In the genomic region with DNA sequence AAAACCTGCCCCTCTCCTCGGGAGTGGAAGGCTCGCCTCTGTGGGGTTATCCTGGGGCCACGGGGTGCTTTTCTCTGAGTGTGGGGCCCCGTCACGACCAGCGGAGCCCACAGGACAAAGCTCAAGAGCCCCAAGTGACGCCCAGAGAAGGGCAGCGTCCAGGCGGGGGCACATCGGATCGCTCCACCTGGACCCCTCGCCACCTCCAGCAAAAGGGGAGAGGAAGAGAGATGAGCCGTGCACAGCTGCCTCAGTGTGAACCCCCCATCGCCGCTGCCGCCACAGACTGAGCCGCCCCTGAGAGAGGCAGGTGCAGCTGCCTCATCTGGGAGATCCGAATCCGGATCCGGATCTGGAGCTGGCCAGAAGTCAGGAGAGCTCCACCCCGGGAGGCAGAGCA, we compare ENCODE assay signal across 26 cellular contexts.
DNase-seq lines count a peak whose midpoint lies in the region; ATAC-seq and TF ChIP-seq lines count a peak whose summit lies in the region.
"Had no signal": no experiment of that assay in that cellular context is flagged by ENCODE, and none has a peak within 500 bp of the region (broad histone marks: within the 10 kb centered on the region; RNA-seq: fewer than 3 reads in every experiment).

No MANE protein-coding gene starts in this region.

- intact Hi-C loops in testis (cut with DNase I; ENCODE audit: low total_unique reads), result no loop called here
- intact Hi-C loops in gastrocnemius medialis (cut with DNase I; ENCODE audit: low total_unique reads), result no loop called here

- H3K9ac ChIP-seq in endodermal cell (ENCODE audit: extremely low read depth, low read length, poor library complexity, severe bottlenecking), result no peak overlapping the region
- H3K9ac ChIP-seq: SK-N-SH had no signal

- no peak overlapping the region for H3K4me2 ChIP-seq in osteoblast (ENCODE audit: insufficient read depth, low read length)
- H3K4me2 ChIP-seq: SK-N-SH had no signal

- H4K20me1 ChIP-seq in osteoblast (ENCODE audit: insufficient read depth, low read length), result no peaks in the 10 kb centered on the region

- TF ChIP-seq POLR2A in testis (IDR thresholded peaks at IDR 0.05) (no peak), gastrocnemius medialis (IDR thresholded peaks at IDR 0.05) (no peak)

- no peaks in the 10 kb centered on the region for H3K36me3 Mint-ChIP-seq in endodermal cell (ENCODE audit: low read depth)
- H3K36me3 Mint-ChIP-seq: CD14-positive monocyte; CD8-positive, alpha-beta memory T cell had no signal

- H3K4me3 ChIP-seq in endodermal cell (ENCODE audit: low read length) (no peak overlapping the region), osteoblast (ENCODE audit: insufficient read depth, low read length) (no peak overlapping the region), testis (no peak overlapping the region), gastrocnemius medialis (no peak overlapping the region)
- H3K4me3 ChIP-seq: GM12878 had no signal

- H3K27me3 Mint-ChIP-seq in endodermal cell (ENCODE audit: insufficient read depth), result no peaks in the 10 kb centered on the region
- H3K27me3 Mint-ChIP-seq: B cell; CD8-positive, alpha-beta memory T cell had no signal

- TF ChIP-seq CTCF in endodermal cell (conservative IDR thresholded peaks at IDR 0.05), result no peak
- no peak for TF ChIP-seq CTCF in osteoblast (IDR thresholded peaks at IDR 0.05; ENCODE audit: extremely low read depth, low read depth, low read length)
- no peak for TF ChIP-seq CTCF in testis (IDR thresholded peaks at IDR 0.05)
- TF ChIP-seq CTCF in gastrocnemius medialis (IDR thresholded peaks at IDR 0.05 in 4 of 5, conservative IDR thresholded peaks at IDR 0.05 in 1 of 5), result no peak

- H3K4me3 Mint-ChIP-seq in endodermal cell, result no peak overlapping the region
- H3K4me3 Mint-ChIP-seq: B cell; CD14-positive monocyte; CD8-positive, alpha-beta memory T cell had no signal

- peaks cover 17% of the 10 kb centered on the region for H3K4me1 Mint-ChIP-seq in endodermal cell
- H3K4me1 Mint-ChIP-seq: B cell; CD14-positive monocyte; CD8-positive, alpha-beta memory T cell had no signal

- in situ Hi-C loops in gastrocnemius medialis (cut with MboI; ENCODE audit: low sequenced_read_pairs in 4 of 4), result no loop called here

- H2AFZ ChIP-seq in osteoblast (ENCODE audit: low read length), result no peak overlapping the region

- H3K9me3 ChIP-seq in endodermal cell (ENCODE audit: control insufficient read depth, low read length) (no peaks in the 10 kb centered on the region), osteoblast (ENCODE audit: low read depth, low read length) (no peaks in the 10 kb centered on the region), testis (no peaks in the 10 kb centered on the region), gastrocnemius medialis (no peaks in the 10 kb centered on the region)
- H3K9me3 ChIP-seq: SK-N-SH had no signal

- no peaks in the 10 kb centered on the region for H3K79me2 ChIP-seq in osteoblast (ENCODE audit: insufficient read depth, low read length)

- ATAC-seq in HG03432 (IDR thresholded peaks at IDR 0.05; ENCODE audit: unreplicated experiment), result no peak
- ATAC-seq in gastrocnemius medialis, result no peak
- ATAC-seq: GM12878 had no signal

- peak; percentile 30 for DNase-seq in endodermal cell
- peak; percentile 22 for DNase-seq in osteoblast (ENCODE audit: insufficient read length, low spot score, missing footprints)
- no peak for DNase-seq in testis
- DNase-seq in SIG-M5 (lab: John Stamatoyannopoulos, UW), result no peak
- DNase-seq in gastrocnemius medialis, result no peak
- DNase-seq: CD8-positive, alpha-beta memory T cell; DMS 273 treated with DMSO at 0.1 percent for 48 hours; DMS79; EL; GDM1; Karpas-422; NCI-H1092; NCI-H1417 treated with DMSO at 0.1 percent for 48 hours; NCI-H187; NCI-H2081 treated with DMSO at 0.1 percent for 48 hours; NCI-H2171; NCI-H226; NCI-H510A; NCI-H69; SHP77 treated with DMSO at 0.1 percent for 48 hours; SK-N-SH had no signal

- peak overlapping the region; percentile 72 for H3K27ac ChIP-seq in angular gyrus (ENCODE audit: low read depth, low read length)
- no peak overlapping the region for H3K27ac ChIP-seq in endodermal cell (ENCODE audit: low read depth, low read length)
- no peak overlapping the region for H3K27ac ChIP-seq in osteoblast (ENCODE audit: low read depth, low read length)
- no peak overlapping the region for H3K27ac ChIP-seq in testis
- no peak overlapping the region for H3K27ac ChIP-seq in gastrocnemius medialis

- H3K9me3 Mint-ChIP-seq in endodermal cell, result no peaks in the 10 kb centered on the region
- H3K9me3 Mint-ChIP-seq: CD8-positive, alpha-beta memory T cell had no signal

- H3K4me1 ChIP-seq in endodermal cell (ENCODE audit: control insufficient read depth, insufficient read depth, low read length) (peaks cover 6% of the 10 kb centered on the region), osteoblast (ENCODE audit: insufficient read depth, low read length) (no peaks in the 10 kb centered on the region), testis (no peaks in the 10 kb centered on the region), gastrocnemius medialis (no peaks in the 10 kb centered on the region)

- WGBS in endodermal cell (ENCODE audit: insufficient coverage in 1 of 2, insufficient read length in 1 of 2), 2 experiments, result 95% methylated on average over 14 to 21 of the region's 21 CpGs
- 88 to 96% methylated on average over 4 to 21 of the region's 21 CpGs for WGBS in testis, 2 donors

- H3K27ac Mint-ChIP-seq in endodermal cell, result no peak overlapping the region
- H3K27ac Mint-ChIP-seq: B cell; CD8-positive, alpha-beta memory T cell had no signal

- H3K36me3 ChIP-seq in endodermal cell (ENCODE audit: control insufficient read depth, insufficient read depth, low read length) (no peaks in the 10 kb centered on the region), osteoblast (ENCODE audit: insufficient read depth, low read length) (no peaks in the 10 kb centered on the region), testis (ENCODE audit: low read depth, missing control alignments) (no peaks in the 10 kb centered on the region), gastrocnemius medialis (no peaks in the 10 kb centered on the region)

- H3K27me3 ChIP-seq in endodermal cell (ENCODE audit: control insufficient read depth, insufficient read depth, low read length, poor library complexity, severe bottlenecking), result no peaks in the 10 kb centered on the region
- no peaks in the 10 kb centered on the region for H3K27me3 ChIP-seq in osteoblast (ENCODE audit: insufficient read depth, low read length)
- H3K27me3 ChIP-seq in testis, result no peaks in the 10 kb centered on the region
- H3K27me3 ChIP-seq in gastrocnemius medialis, result no peaks in the 10 kb centered on the region

Comparison
In these comparisons a context has a peak if more than half of its experiments do, and no peak if none do; other contexts are left out.
1. DNase-seq: peak in endodermal cell (single experiment) and osteoblast (single experiment); none in testis (single experiment), SIG-M5 (single experiment) and gastrocnemius medialis (0 of 2).